In genomic region chr18:54224379-54225014, GRCh38 we compare ENCODE assay signal across 8 cellular contexts. TPM values are rescaled to one million over a fixed set of nuclear protein-coding genes. Genes with fewer than 3 reads are reported as not detected.
DNase-seq lines count a peak whose midpoint lies in the region; ATAC-seq and TF ChIP-seq lines count a peak whose summit lies in the region.

MBD2 (minus strand) TSS chr18:54224669; CDS start chr18:54224559, 110 bp downstream.

- TF ChIP-seq CTCF in CD4-positive, alpha-beta T cell (IDR thresholded peaks at IDR 0.05): no peak
- no peak for TF ChIP-seq CTCF in lower leg skin (IDR thresholded peaks at IDR 0.05)

- no peaks in the 10 kb centered on the region for H3K27me3 ChIP-seq in CD4-positive, alpha-beta T cell (ENCODE audit: control insufficient read depth, insufficient read depth, low read length)
- H3K27me3 ChIP-seq in duodenal mucosa (ENCODE audit: control insufficient read depth in 1 of 2, insufficient read depth in 2 of 2, low read length in 2 of 2): no peaks in the 10 kb centered on the region

- DNase-seq in CD4-positive, alpha-beta T cell: peak; percentile 82 to 96 (median 88)
- peak; percentile 84 for DNase-seq in NCI-H82 treated with DMSO at 0.1 percent for 48 hours (lab: John Stamatoyannopoulos, UW; ENCODE audit: unreplicated experiment)
- peak; percentile 95 for DNase-seq in activated CD4-positive, alpha-beta memory T cell treated with anti-CD3 and anti-CD28 coated beads, Interleukin-2, amount 10 ng/mL, durations not matched to agents 7 days and 5 days
- peak; percentile 93 to 98 for DNase-seq in lower leg skin (ENCODE audit: low spot score in 2 of 2)
- DNase-seq in stimulated activated CD4-positive, alpha-beta T cell treated with anti-CD3 and anti-CD28 coated beads, Interleukin-4, amount 100 ng/mL, for 48 hours (ENCODE audit: low read depth in 2 of 2): peak; percentile 91 to 93

- no peaks in the 10 kb centered on the region for H3K27me3 Mint-ChIP-seq in CD4-positive, alpha-beta T cell
- H3K27me3 Mint-ChIP-seq in activated CD4-positive, alpha-beta memory T cell treated with anti-CD3 and anti-CD28 coated beads, Interleukin-2, amount 10 ng/mL, durations not matched to agents 7 days and 5 days: no peaks in the 10 kb centered on the region

- H3K9me3 Mint-ChIP-seq in CD4-positive, alpha-beta T cell: no peaks in the 10 kb centered on the region
- no peaks in the 10 kb centered on the region for H3K9me3 Mint-ChIP-seq in activated CD4-positive, alpha-beta memory T cell treated with anti-CD3 and anti-CD28 coated beads, Interleukin-2, amount 10 ng/mL, durations not matched to agents 7 days and 5 days

- POLR2A ChIA-PET in CD4-positive, alpha-beta T cell (lab: Charles Lee): interaction anchor here (0.6 to 1.7 kb wide), 9 partner anchors 11 to 133 kb away, joined by 3 to 27 read pairs (median 5); partner anchors contain the start of genes C18orf54, POLI and STARD6
- POLR2A ChIA-PET in activated CD4-positive, alpha-beta memory T cell treated with anti-CD3 and anti-CD28 coated beads, Interleukin-2, amount 10 ng/mL, durations not matched to agents 7 days and 5 days (lab: Charles Lee): interaction anchor here (0.6 to 1.7 kb wide), 12 partner anchors 14 to 135 kb away, joined by 3 to 47 read pairs (median 4); partner anchors contain the start of genes C18orf54, POLI and STARD6

- TF ChIP-seq POLR2A in lower leg skin (IDR thresholded peaks at IDR 0.05): no peak

- H3K27ac Mint-ChIP-seq in CD4-positive, alpha-beta T cell: peak within 1 kb of the TSS; percentile 96
- peak within 1 kb of the TSS; percentile 97 for H3K27ac Mint-ChIP-seq in activated CD4-positive, alpha-beta memory T cell treated with anti-CD3 and anti-CD28 coated beads, Interleukin-2, amount 10 ng/mL, durations not matched to agents 7 days and 5 days

- peaks cover 32 to 39% of the 10 kb centered on the region in 2 donors for H3K4me1 ChIP-seq in duodenal mucosa (ENCODE audit: control insufficient read depth in 1 of 2, insufficient read depth in 2 of 2, low read length in 2 of 2)

- peak within 1 kb of the TSS; percentile 99 for H3K4me3 Mint-ChIP-seq in CD4-positive, alpha-beta T cell
- H3K4me3 Mint-ChIP-seq in activated CD4-positive, alpha-beta memory T cell treated with anti-CD3 and anti-CD28 coated beads, Interleukin-2, amount 10 ng/mL, durations not matched to agents 7 days and 5 days: peak within 1 kb of the TSS; percentile 91

- ATAC-seq in CD4-positive, alpha-beta T cell (ENCODE audit: poor library complexity): peak; percentile 83
- ATAC-seq in GM19438 (IDR thresholded peaks at IDR 0.05; ENCODE audit: low read depth, unreplicated experiment) (peak; percentile 85), HG03575 (IDR thresholded peaks at IDR 0.05; ENCODE audit: extremely low read depth, insufficient number of reproducible peaks, low FRiP score, unreplicated experiment) (peak; percentile 45)

- intact Hi-C loops in CD4-positive, alpha-beta T cell (cut with DNase I, micrococcal nuclease): loop anchor here (1.0 to 5.0 kb wide), 3 partner anchors 45 to 168 kb away; partner anchors contain the start of genes POLI (in 2 of the 2), C18orf54 (in 1 of the 2) and STARD6 (in 1 of the 2)
- intact Hi-C loops in lower leg skin (cut with DNase I; ENCODE audit: low total_unique reads): no loop called here

- H3K4me3 ChIP-seq in duodenal mucosa (ENCODE audit: low read depth in 1 of 2, low read length in 2 of 2) (peak within 1 kb of the TSS; percentile 79 to 88), lower leg skin (ENCODE audit: low read depth, poor library complexity, severe bottlenecking) (peak within 1 kb of the TSS; percentile 65)

- H3K9me3 ChIP-seq in CD4-positive, alpha-beta T cell (ENCODE audit: control insufficient read depth, low read length): no peaks in the 10 kb centered on the region
- no peaks in the 10 kb centered on the region for H3K9me3 ChIP-seq in duodenal mucosa (ENCODE audit: control insufficient read depth in 1 of 2, low read length in 2 of 2)

- peaks cover 44% of the 10 kb centered on the region for H3K4me1 Mint-ChIP-seq in CD4-positive, alpha-beta T cell (ENCODE audit: low read depth)
- peaks cover 49% of the 10 kb centered on the region for H3K4me1 Mint-ChIP-seq in activated CD4-positive, alpha-beta memory T cell treated with anti-CD3 and anti-CD28 coated beads, Interleukin-2, amount 10 ng/mL, durations not matched to agents 7 days and 5 days

- H3K9ac ChIP-seq in duodenal mucosa (ENCODE audit: low read depth in 1 of 2, low read length in 2 of 2): peak within 1 kb of the TSS; percentile 63 to 70

- CTCF ChIA-PET in CD4-positive, alpha-beta T cell (lab: Charles Lee): interaction anchor here (1.0 to 5.6 kb wide), 3 partner anchors 9 to 58 kb away, joined by 3 to 63 read pairs (median 3); partner anchors contain the start of gene POLI
- CTCF ChIA-PET in activated CD4-positive, alpha-beta memory T cell treated with anti-CD3 and anti-CD28 coated beads, Interleukin-2, amount 10 ng/mL, durations not matched to agents 7 days and 5 days (lab: Charles Lee): interaction anchor here (0.9 to 1.9 kb wide), 8 partner anchors 10 to 138 kb away, joined by 3 to 22 read pairs (median 5); partner anchors contain the start of genes C18orf54, POLI and STARD6

- no peaks in the 10 kb centered on the region for H3K36me3 ChIP-seq in duodenal mucosa (ENCODE audit: control insufficient read depth in 1 of 2, insufficient read depth in 2 of 2, low read length in 2 of 2)

- H3K27ac ChIP-seq in CD4-positive, alpha-beta T cell (ENCODE audit: low read depth, low read length): peak within 1 kb of the TSS; percentile 55
- H3K27ac ChIP-seq in duodenal mucosa (ENCODE audit: low read depth, low read length): peak within 1 kb of the TSS; percentile 56

- H3K36me3 Mint-ChIP-seq in CD4-positive, alpha-beta T cell (ENCODE audit: low read depth): peaks cover 19% of the 10 kb centered on the region
- peaks cover 26% of the 10 kb centered on the region for H3K36me3 Mint-ChIP-seq in activated CD4-positive, alpha-beta memory T cell treated with anti-CD3 and anti-CD28 coated beads, Interleukin-2, amount 10 ng/mL, durations not matched to agents 7 days and 5 days (ENCODE audit: low read depth)

- WGBS in lower leg skin, 2 donors: 0 to 1% methylated on average over 15 to 27 of the region's 66 CpGs

RNA-seq across cellular contexts. Expression of gene MBD2, which starts in this region (rescaled TPM):
- 10 to 100 TPM; 70.9 to 73.3 TPM for total RNA-seq in CD4-positive, alpha-beta T cell
- total RNA-seq in activated CD4-positive, alpha-beta memory T cell treated with anti-CD3 and anti-CD28 coated beads, Interleukin-2, amount 10 ng/mL, durations not matched to agents 7 days and 5 days: 100 to 1,000 TPM; 133 to 134 TPM
- 10 to 100 TPM; 54.2 to 63.5 (median 59.5) TPM for total RNA-seq in lower leg skin

Comparison
In these comparisons a context has a peak if more than half of its experiments do, and no peak if none do; other contexts are left out.
1. Peak in every context shown above with its lines: DNase-seq, ATAC-seq, H3K4me3 ChIP-seq and H3K27ac ChIP-seq.